ENCODE assay signal across 26 cellular contexts in genomic region chr2:144451443-144451842, GRCh38.
DNase-seq lines count a peak whose midpoint lies in the region; ATAC-seq, FAIRE-seq and TF ChIP-seq lines count a peak whose summit lies in the region.
"Had no signal": no experiment of that assay in that cellular context is flagged by ENCODE, and none has a peak within 500 bp of the region (broad histone marks: within the 10 kb centered on the region; RNA-seq: fewer than 3 reads in every experiment).

No MANE protein-coding gene starts in this region.

- H3K36me3 ChIP-seq in A673 (ENCODE audit: insufficient read depth, low read length, poor library complexity, severe bottlenecking) (peaks cover 13% of the 10 kb centered on the region), endothelial cell of umbilical vein (ENCODE audit: control insufficient read depth in 2 of 2, extremely low read depth in 1 of 2, insufficient read depth in 2 of 2, low read length in 2 of 2) (no peaks in the 10 kb centered on the region), spleen (peaks cover 0 to 10% (median 0%) of the 10 kb centered on the region in 6 donors), HepG2 (replicated peaks in 1 of 2; ENCODE audit: control insufficient read depth in 1 of 2, insufficient read depth in 2 of 2, low read length in 2 of 2) (no peaks in the 10 kb centered on the region)
- H3K36me3 ChIP-seq: neutrophil had no signal

- H2AFZ ChIP-seq in endothelial cell of umbilical vein (ENCODE audit: low read depth, low read length) = no peak overlapping the region
- no peak overlapping the region for H2AFZ ChIP-seq in HepG2 (ENCODE audit: low read length)

- H4K20me1 ChIP-seq in endothelial cell of umbilical vein (replicated peaks; ENCODE audit: control insufficient read depth, extremely low read depth, insufficient read depth, low read length) (no peaks in the 10 kb centered on the region), HepG2 (ENCODE audit: insufficient read depth, low read length) (no peaks in the 10 kb centered on the region)

- H3K4me3 Mint-ChIP-seq in activated T-helper 17 cell treated with anti-CD3 and anti-CD28 coated beads, Interleukin-2, amount 50 U/mL, for 72 hours = peak overlapping the region; percentile 71
- no peak overlapping the region for H3K4me3 Mint-ChIP-seq in CD4-positive, alpha-beta T cell
- H3K4me3 Mint-ChIP-seq: activated CD4-positive, alpha-beta memory T cell treated with anti-CD3 and anti-CD28 coated beads, Interleukin-2, amount 10 ng/mL, durations not matched to agents 7 days and 5 days had no signal

- dilution Hi-C loops in endothelial cell of umbilical vein (cut with MboI; ENCODE audit: extremely low pct_ligation_motif_present, low sequenced_read_pairs) = no loop called here

- TF ChIP-seq CTCF in A673 (conservative IDR thresholded peaks at IDR 0.05; ENCODE audit: low read depth, low read length) (no peak), endothelial cell of umbilical vein (IDR thresholded peaks at IDR 0.05; ENCODE audit: extremely low read depth in 1 of 2, insufficient read depth in 1 of 2, low read depth in 1 of 2, low read length in 2 of 2) (no peak), spleen (IDR thresholded peaks at IDR 0.05 in 8 of 11, conservative IDR thresholded peaks at IDR 0.05 in 3 of 11) (no peak), HepG2 (CRISPR knock-in tag; IDR thresholded peaks at IDR 0.05) (no peak)
- no peak for TF ChIP-seq CTCF in CD4-positive, alpha-beta T cell (IDR thresholded peaks at IDR 0.05)

- CTCF ChIA-PET in A673 (lab: Charles Lee) = no interaction called here
- CTCF ChIA-PET in endothelial cell of umbilical vein (lab: Charles Lee) = interaction anchor here (1.3 to 3.8 kb wide), 2 partner anchors 13 to 30 kb away, joined by 3 to 29 read pairs; no protein-coding TSS in a partner anchor
- CTCF ChIA-PET in CD4-positive, alpha-beta T cell (lab: Charles Lee) = no interaction called here
- CTCF ChIA-PET in HepG2 (lab: Yijun Ruan, JAX; ENCODE audit: low intra/inter-chr PET ratio, low total read pairs) = no interaction called here

- H3K9ac ChIP-seq in endothelial cell of umbilical vein (replicated peaks; ENCODE audit: extremely low read depth, insufficient read depth, low read length) = no peak overlapping the region
- no peak overlapping the region for H3K9ac ChIP-seq in HepG2 (ENCODE audit: insufficient read depth, low read depth, low read length)
- H3K9ac ChIP-seq: KMS-11 had no signal

- FAIRE-seq in endothelial cell of umbilical vein (lab: Jason Lieb, UNC) (no peak), HepG2 (lab: Jason Lieb, UNC) (no peak)
- FAIRE-seq: A549, endometrium, kidney, TTC549 had no signal

- no peaks in the 10 kb centered on the region for H3K27me3 ChIP-seq in A673 (replicated peaks; ENCODE audit: insufficient read depth, low read depth, low read length, poor library complexity)
- H3K27me3 ChIP-seq in endothelial cell of umbilical vein (ENCODE audit: control insufficient read depth in 2 of 2, insufficient read depth in 2 of 2, low read length in 2 of 2) = no peaks in the 10 kb centered on the region
- no peaks in the 10 kb centered on the region for H3K27me3 ChIP-seq in spleen (replicated peaks in 1 of 7)
- no peaks in the 10 kb centered on the region for H3K27me3 ChIP-seq in CD4-positive, alpha-beta T cell (ENCODE audit: control insufficient read depth, insufficient read depth, low read length)
- H3K27me3 ChIP-seq in HepG2 (ENCODE audit: control insufficient read depth in 1 of 2, insufficient read depth in 2 of 2, low read length in 2 of 2) = peaks cover 0 to 21% of the 10 kb centered on the region in 2 experiments; a peak in 2 of 5 replicates
- H3K27me3 ChIP-seq: neutrophil, upper lobe of right lung had no signal

- peaks cover 24% of the 10 kb centered on the region for H3K4me1 Mint-ChIP-seq in activated T-helper 17 cell treated with anti-CD3 and anti-CD28 coated beads, Interleukin-2, amount 50 U/mL, for 72 hours
- H3K4me1 Mint-ChIP-seq in CD4-positive, alpha-beta T cell (ENCODE audit: low read depth) = peaks cover 22% of the 10 kb centered on the region

- H3K4me2 ChIP-seq in endothelial cell of umbilical vein (ENCODE audit: insufficient read depth, low read length) (peak overlapping the region; percentile 97), HepG2 (ENCODE audit: low read depth, low read length) (no peak overlapping the region)
- H3K4me2 ChIP-seq: KMS-11 had no signal

- TF ChIP-seq POLR2A in endothelial cell of umbilical vein (IDR thresholded peaks at IDR 0.05; ENCODE audit: low read depth, low read length) = no peak
- TF ChIP-seq POLR2A in spleen (IDR thresholded peaks at IDR 0.05) = no peak
- TF ChIP-seq POLR2A in HepG2 (IDR thresholded peaks at IDR 0.05; ENCODE audit: insufficient read depth in 1 of 2, low read depth in 2 of 2, low read length in 2 of 2) = no peak

- POLR2A ChIA-PET in A673 (lab: Charles Lee; ENCODE audit: low non-redundant PET) (no interaction called here), endothelial cell of umbilical vein (lab: Charles Lee) (no interaction called here), HepG2 (lab: Yijun Ruan, JAX) (no interaction called here)
- POLR2A ChIA-PET in CD4-positive, alpha-beta T cell (lab: Charles Lee) = no interaction called here

- DNase-seq in A673 (ENCODE audit: low spot score) (no peak), endothelial cell of umbilical vein (ENCODE audit: low read depth, low spot score) (no peak), spleen (no peak), pons (ENCODE audit: low spot score) (no peak), HepG2 (ENCODE audit: low spot score) (no peak)
- DNase-seq in CD4-positive, alpha-beta T cell = no peak
- DNase-seq: activated CD4-positive, alpha-beta memory T cell treated with anti-CD3 and anti-CD28 coated beads, Interleukin-2, amount 10 ng/mL, durations not matched to agents 7 days and 5 days; activated CD4-positive, CD25-positive, alpha-beta regulatory T cell treated with anti-CD3 and anti-CD28 coated beads, Interleukin-2, amount 50 U/mL, for 72 hours; GDM1; glutamatergic neuron; kidney; NCI-H146; NCI-H510A treated with DMSO at 0.1 percent for 48 hours; NK-92 treated with Interleukin-12 subunit alpha and Interleukin-12 subunit beta, amount 100 ng/mL, for 24 hours; T-helper 1 cell; upper lobe of right lung had no signal

- H3K27ac ChIP-seq in A673 (ENCODE audit: low read depth, low read length, poor library complexity, severe bottlenecking) (peak overlapping the region; percentile 71), endothelial cell of umbilical vein (ENCODE audit: insufficient read depth, low read depth, low read length) (peak overlapping the region; percentile 92), spleen (peak overlapping the region in 6 of 8 donors; percentile 68 to 84 (median 76)), HepG2 (ENCODE audit: extremely low read length, insufficient read depth, low read length) (no peak overlapping the region)
- no peak overlapping the region for H3K27ac ChIP-seq in CD4-positive, alpha-beta T cell (ENCODE audit: low read depth, low read length)
- H3K27ac ChIP-seq: KMS-11 had no signal

- ATAC-seq in activated T-helper 17 cell treated with anti-CD3 and anti-CD28 coated beads, Interleukin-2, amount 50 U/mL, for 72 hours (replicated peaks) = no peak
- no peak for ATAC-seq in GM21390 (IDR thresholded peaks at IDR 0.05; ENCODE audit: unreplicated experiment)
- no peak for ATAC-seq in CD4-positive, alpha-beta T cell (ENCODE audit: poor library complexity)
- ATAC-seq in HepG2 = no peak
- ATAC-seq: A549, Panc1, upper lobe of right lung had no signal

- H3K79me2 ChIP-seq in endothelial cell of umbilical vein (ENCODE audit: control insufficient read depth, insufficient read depth, low read length) = peaks cover 14% of the 10 kb centered on the region
- no peaks in the 10 kb centered on the region for H3K79me2 ChIP-seq in HepG2 (ENCODE audit: insufficient read depth, low read length)

- in situ Hi-C loops in HepG2 (cut with HindIII; ENCODE audit: extremely low pct_ligation_motif_present, low pct_unique_long_range_greater_than_20kb) = no loop called here

- H3K36me3 Mint-ChIP-seq in activated T-helper 17 cell treated with anti-CD3 and anti-CD28 coated beads, Interleukin-2, amount 50 U/mL, for 72 hours (ENCODE audit: low read depth) = no peaks in the 10 kb centered on the region
- no peaks in the 10 kb centered on the region for H3K36me3 Mint-ChIP-seq in CD4-positive, alpha-beta T cell (ENCODE audit: low read depth)

- intact Hi-C loops in A673 (cut with micrococcal nuclease; ENCODE audit: unreplicated experiment) (no loop called here), endothelial cell of umbilical vein (cut with micrococcal nuclease) (loop anchor here (10.0 kb wide), 1 partner anchor 553 kb away; no protein-coding TSS in a partner anchor), spleen (cut with DNase I; ENCODE audit: low total_unique reads) (no loop called here), HepG2 (cut with micrococcal nuclease; ENCODE audit: unreplicated experiment) (no loop called here)
- intact Hi-C loops in CD4-positive, alpha-beta T cell (cut with DNase I, micrococcal nuclease) = no loop called here

- 87 to 95% (median 90%) methylated on average over 2 of the region's 2 CpGs for WGBS in spleen, 5 donors
- 51% methylated on average over 2 of the region's 2 CpGs for WGBS in HepG2 (ENCODE audit: low lambda C conversion rate)

- H3K4me1 ChIP-seq in A673 (ENCODE audit: insufficient read depth, low read length, poor library complexity, severe bottlenecking) (peaks cover 75% of the 10 kb centered on the region), endothelial cell of umbilical vein (ENCODE audit: control insufficient read depth, extremely low read depth, insufficient read depth, low read length) (peaks cover 47% of the 10 kb centered on the region), spleen (peaks cover 34 to 100% (median 86%) of the 10 kb centered on the region in 6 donors), HepG2 (ENCODE audit: insufficient read depth, low read length) (no peaks in the 10 kb centered on the region)

- H3K9me3 ChIP-seq in A673 (ENCODE audit: low read depth, low read length, poor library complexity, severe bottlenecking) = no peaks in the 10 kb centered on the region
- H3K9me3 ChIP-seq in endothelial cell of umbilical vein (replicated peaks; ENCODE audit: control insufficient read depth, insufficient read depth, low read length) = no peaks in the 10 kb centered on the region
- H3K9me3 ChIP-seq in spleen = no peaks in the 10 kb centered on the region
- no peaks in the 10 kb centered on the region for H3K9me3 ChIP-seq in CD4-positive, alpha-beta T cell (ENCODE audit: control insufficient read depth, low read length)
- H3K9me3 ChIP-seq in HepG2 (ENCODE audit: low read length) = no peaks in the 10 kb centered on the region
- H3K9me3 ChIP-seq: A549, neutrophil, upper lobe of right lung had no signal

- BruUV-seq in A673 (replicated peaks; lab: Mats Ljungman, UMichigan) = no TSS peak
- no TSS peak for BruUV-seq in endothelial cell of umbilical vein (replicated peaks; lab: Mats Ljungman, UMichigan)
- no TSS peak for BruUV-seq in HepG2 (replicated peaks; lab: Mats Ljungman, UMichigan)

- TF ChIP-seq EP300 in HepG2 (IDR thresholded peaks at IDR 0.05; ENCODE audit: low read depth in 2 of 2, low read length in 2 of 2) = no peak
- TF ChIP-seq EP300 in HepG2 (CRISPR knock-in tag; IDR thresholded peaks at IDR 0.05; ENCODE audit: borderline replicate concordance) = no peak

- no peaks in the 10 kb centered on the region for H3K9me3 Mint-ChIP-seq in activated T-helper 17 cell treated with anti-CD3 and anti-CD28 coated beads, Interleukin-2, amount 50 U/mL, for 72 hours
- no peaks in the 10 kb centered on the region for H3K9me3 Mint-ChIP-seq in CD4-positive, alpha-beta T cell
- H3K9me3 Mint-ChIP-seq: activated CD4-positive, alpha-beta memory T cell treated with anti-CD3 and anti-CD28 coated beads, Interleukin-2, amount 10 ng/mL, durations not matched to agents 7 days and 5 days had no signal

- TF ChIP-seq RAD21 in HepG2 (CRISPR knock-in tag; IDR thresholded peaks at IDR 0.05) = no peak

- no peak overlapping the region for H3K27ac Mint-ChIP-seq in activated T-helper 17 cell treated with anti-CD3 and anti-CD28 coated beads, Interleukin-2, amount 50 U/mL, for 72 hours
- no peak overlapping the region for H3K27ac Mint-ChIP-seq in CD4-positive, alpha-beta T cell
- H3K27ac Mint-ChIP-seq: activated CD4-positive, alpha-beta memory T cell treated with anti-CD3 and anti-CD28 coated beads, Interleukin-2, amount 10 ng/mL, durations not matched to agents 7 days and 5 days had no signal

- no peaks in the 10 kb centered on the region for H3K9me1 ChIP-seq in endothelial cell of umbilical vein (replicated peaks; ENCODE audit: control insufficient read depth, extremely low read depth, insufficient read depth, low read length)

- H3K27me3 Mint-ChIP-seq in activated T-helper 17 cell treated with anti-CD3 and anti-CD28 coated beads, Interleukin-2, amount 50 U/mL, for 72 hours = no peaks in the 10 kb centered on the region
- peaks cover 31% of the 10 kb centered on the region for H3K27me3 Mint-ChIP-seq in CD4-positive, alpha-beta T cell
- H3K27me3 Mint-ChIP-seq: activated CD4-positive, alpha-beta memory T cell treated with anti-CD3 and anti-CD28 coated beads, Interleukin-2, amount 10 ng/mL, durations not matched to agents 7 days and 5 days; B cell had no signal

- H3K4me3 ChIP-seq in A673 (ENCODE audit: low read depth, low read length, poor library complexity, severe bottlenecking) (no peak overlapping the region), endothelial cell of umbilical vein (replicated peaks in 1 of 3; ENCODE audit: insufficient read depth in 1 of 3, low read depth in 1 of 3, low read length in 3 of 3) (no peak overlapping the region), spleen (no peak overlapping the region), HepG2 (replicated peaks in 1 of 3; ENCODE audit: insufficient read depth in 1 of 3, low read depth in 2 of 3, low read length in 3 of 3) (no peak overlapping the region)
- H3K4me3 ChIP-seq: A549, lung had no signal

Comparison
In these comparisons a context has a peak if more than half of its experiments do, and no peak if none do; other contexts are left out.
1. H3K27ac ChIP-seq: peak in A673 (single experiment), endothelial cell of umbilical vein (single experiment) and spleen (6 of 8); none in CD4-positive, alpha-beta T cell (single experiment) and HepG2 (single experiment).